Comparison of ENCODE assay signal across 17 cellular contexts in genomic region chr16:1458336-1458976, GRCh38. TPM values are rescaled to one million over a fixed set of nuclear protein-coding genes. Genes with fewer than 3 reads are reported as not detected.
A peak's percentile ranks its signal among the peaks of the same experiment; 100 is the strongest.
DNase-seq lines count a peak whose midpoint lies in the region; ATAC-seq, FAIRE-seq and TF ChIP-seq lines count a peak whose summit lies in the region.
"Had no signal": no experiment of that assay in that cellular context is flagged by ENCODE, and none has a peak within 500 bp of the region (broad histone marks: within the 10 kb centered on the region; RNA-seq: fewer than 3 reads in every experiment).

No MANE protein-coding gene starts in this region.

- H3K36me3 ChIP-seq in astrocyte (ENCODE audit: insufficient read depth, low read length) (no peaks in the 10 kb centered on the region), spleen (peaks cover 0 to 94% (median 65%) of the 10 kb centered on the region in 6 donors), HepG2 (replicated peaks in 1 of 2; ENCODE audit: control insufficient read depth in 1 of 2, insufficient read depth in 2 of 2, low read length in 2 of 2) (peaks cover 15 to 30% of the 10 kb centered on the region in 2 experiments; a peak in 4 of 5 replicates)

- intact Hi-C loops in spleen (cut with DNase I; ENCODE audit: low total_unique reads) (no loop called here), HepG2 (cut with micrococcal nuclease; ENCODE audit: unreplicated experiment) (no loop called here)

- no peaks in the 10 kb centered on the region for H3K27me3 Mint-ChIP-seq in astrocyte (ENCODE audit: low read depth, unreplicated experiment)
- no peaks in the 10 kb centered on the region for H3K27me3 Mint-ChIP-seq in naive thymus-derived CD8-positive, alpha-beta T cell
- no peaks in the 10 kb centered on the region for H3K27me3 Mint-ChIP-seq in WTC11 (ENCODE audit: low read depth)

- no peak overlapping the region for H3K9ac ChIP-seq in astrocyte (ENCODE audit: low read length)
- H3K9ac ChIP-seq in HepG2 (ENCODE audit: insufficient read depth, low read depth, low read length), result no peak overlapping the region

- H3K4me3 Mint-ChIP-seq in astrocyte (ENCODE audit: unreplicated experiment), result no peak overlapping the region
- no peak overlapping the region for H3K4me3 Mint-ChIP-seq in naive thymus-derived CD8-positive, alpha-beta T cell
- no peak overlapping the region for H3K4me3 Mint-ChIP-seq in WTC11

- DNase-seq in activated CD4-positive, alpha-beta T cell treated with anti-CD3 and anti-CD28 coated beads for 48 hours, result peak; percentile 66
- DNase-seq in activated CD4-positive, alpha-beta T cell treated with anti-CD3 and anti-CD28 coated beads, Interleukin-2, amount 50 U/mL, for 1 hour, result no peak
- no peak for DNase-seq in GM12891 (ENCODE audit: insufficient read length, low spot score)
- DNase-seq in astrocyte (ENCODE audit: low read depth), result no peak
- no peak for DNase-seq in spleen
- DNase-seq in naive thymus-derived CD8-positive, alpha-beta T cell, result no peak
- DNase-seq in HepG2 (ENCODE audit: low spot score), result no peak
- no peak for DNase-seq in WTC11 (ENCODE audit: low spot score)
- DNase-seq: activated CD4-positive, alpha-beta T cell treated with anti-CD3 and anti-CD28 coated beads, Interleukin-2, amount 50 U/mL, for 4 hours; adrenal gland; DMS 273 treated with DMSO at 0.1 percent for 48 hours; NCI-H2107; upper lobe of right lung had no signal

- FAIRE-seq in GM12891 (lab: Jason Lieb, UNC) (peak; percentile 88), astrocyte (lab: Jason Lieb, UNC) (no peak), HepG2 (lab: Jason Lieb, UNC) (no peak)
- FAIRE-seq: A204.1, islet of Langerhans had no signal

- TF ChIP-seq POLR2A in GM12891 (IDR thresholded peaks at IDR 0.05; ENCODE audit: low read depth, low read length), result no peak
- TF ChIP-seq POLR2A in spleen (IDR thresholded peaks at IDR 0.05), result no peak
- no peak for TF ChIP-seq POLR2A in HepG2 (IDR thresholded peaks at IDR 0.05; ENCODE audit: insufficient read depth in 1 of 2, low read depth in 2 of 2, low read length in 2 of 2)

- H3K79me2 ChIP-seq in astrocyte (ENCODE audit: insufficient read depth, low read length) (no peaks in the 10 kb centered on the region), HepG2 (ENCODE audit: insufficient read depth, low read length) (no peaks in the 10 kb centered on the region)

- no peak for TF ChIP-seq RAD21 in HepG2 (CRISPR knock-in tag; IDR thresholded peaks at IDR 0.05)

- H3K4me3 ChIP-seq in astrocyte (ENCODE audit: insufficient read depth, low read depth, low read length), result no peak overlapping the region
- H3K4me3 ChIP-seq in spleen, result peak overlapping the region in 1 of 8 donors; percentile 13
- H3K4me3 ChIP-seq in HepG2 (replicated peaks in 1 of 3; ENCODE audit: insufficient read depth in 1 of 3, low read depth in 2 of 3, low read length in 3 of 3), result no peak overlapping the region
- H3K4me3 ChIP-seq: adrenal gland, gastroesophageal sphincter, upper lobe of right lung had no signal

- TF ChIP-seq CTCF in astrocyte (IDR thresholded peaks at IDR 0.05; ENCODE audit: insufficient read depth, low read depth, low read length), result no peak
- TF ChIP-seq CTCF in spleen (IDR thresholded peaks at IDR 0.05 in 8 of 11, conservative IDR thresholded peaks at IDR 0.05 in 3 of 11), result no peak
- TF ChIP-seq CTCF in HepG2 (CRISPR knock-in tag; IDR thresholded peaks at IDR 0.05), result no peak
- TF ChIP-seq CTCF in WTC11 (IDR thresholded peaks at IDR 0.05), result no peak

- H2AFZ ChIP-seq in astrocyte (ENCODE audit: low read depth, low read length) (no peak overlapping the region), HepG2 (ENCODE audit: low read length) (no peak overlapping the region)

- no peak for TF ChIP-seq EP300 in HepG2 (IDR thresholded peaks at IDR 0.05; ENCODE audit: low read depth in 2 of 2, low read length in 2 of 2)
- no peak for TF ChIP-seq EP300 in HepG2 (CRISPR knock-in tag; IDR thresholded peaks at IDR 0.05; ENCODE audit: borderline replicate concordance)

- in situ Hi-C loops in HepG2 (cut with HindIII; ENCODE audit: extremely low pct_ligation_motif_present, low pct_unique_long_range_greater_than_20kb), result no loop called here

- CTCF ChIA-PET in HepG2 (lab: Yijun Ruan, JAX; ENCODE audit: low intra/inter-chr PET ratio, low total read pairs) (no interaction called here), WTC11 (lab: Charles Lee) (interaction anchor here (1.3 kb wide), 1 partner anchor 247 kb away, joined by 3 read pairs; no protein-coding TSS in a partner anchor)

- POLR2A ChIA-PET in naive thymus-derived CD8-positive, alpha-beta T cell (lab: Charles Lee), result no interaction called here
- POLR2A ChIA-PET in HepG2 (lab: Yijun Ruan, JAX) (no interaction called here), WTC11 (lab: Charles Lee) (no interaction called here)

- H3K4me1 ChIP-seq in astrocyte (ENCODE audit: insufficient read depth, low read length), result no peaks in the 10 kb centered on the region
- peaks cover 0 to 23% (median 12%) of the 10 kb centered on the region in 6 donors for H3K4me1 ChIP-seq in spleen
- no peaks in the 10 kb centered on the region for H3K4me1 ChIP-seq in HepG2 (ENCODE audit: insufficient read depth, low read length)
- H3K4me1 ChIP-seq: gastroesophageal sphincter, upper lobe of right lung had no signal

- no peak for ATAC-seq in naive thymus-derived CD8-positive, alpha-beta T cell
- no peak for ATAC-seq in HepG2
- ATAC-seq in WTC11, result no peak
- ATAC-seq: gastroesophageal sphincter, upper lobe of right lung had no signal

- WGBS in spleen, 5 donors, result 79 to 87% (median 83%) methylated on average over 23 to 26 of the region's 26 CpGs
- 95% methylated on average over 15 of the region's 26 CpGs for WGBS in HepG2 (ENCODE audit: low lambda C conversion rate)

- H3K36me3 Mint-ChIP-seq in astrocyte (ENCODE audit: low read depth, unreplicated experiment) (peaks cover 10% of the 10 kb centered on the region), WTC11 (no peaks in the 10 kb centered on the region)
- peaks cover 0 to 52% (median 3%) of the 10 kb centered on the region in 3 donors for H3K36me3 Mint-ChIP-seq in naive thymus-derived CD8-positive, alpha-beta T cell

- H3K27ac ChIP-seq in astrocyte (ENCODE audit: low read depth, low read length), result no peak overlapping the region
- peak overlapping the region in 6 of 8 donors; percentile 22 to 69 (median 58) for H3K27ac ChIP-seq in spleen
- H3K27ac ChIP-seq in HepG2 (ENCODE audit: extremely low read length, insufficient read depth, low read length), result no peak overlapping the region
- H3K27ac ChIP-seq: adrenal gland, gastroesophageal sphincter, upper lobe of right lung had no signal

- no TSS peak for BruUV-seq in HepG2 (replicated peaks; lab: Mats Ljungman, UMichigan)

- H3K27me3 ChIP-seq in astrocyte (ENCODE audit: insufficient read depth, low read length) (no peaks in the 10 kb centered on the region), spleen (replicated peaks in 1 of 7) (no peaks in the 10 kb centered on the region), HepG2 (ENCODE audit: control insufficient read depth in 1 of 2, insufficient read depth in 2 of 2, low read length in 2 of 2) (no peaks in the 10 kb centered on the region)
- H3K27me3 ChIP-seq: adrenal gland, gastroesophageal sphincter, upper lobe of right lung had no signal

- no peaks in the 10 kb centered on the region for H3K9me3 Mint-ChIP-seq in astrocyte (ENCODE audit: unreplicated experiment)
- H3K9me3 Mint-ChIP-seq in naive thymus-derived CD8-positive, alpha-beta T cell, result no peaks in the 10 kb centered on the region
- no peaks in the 10 kb centered on the region for H3K9me3 Mint-ChIP-seq in WTC11

- H3K27ac Mint-ChIP-seq in astrocyte (ENCODE audit: unreplicated experiment), result peak overlapping the region; percentile 58
- H3K27ac Mint-ChIP-seq in naive thymus-derived CD8-positive, alpha-beta T cell, result peak overlapping the region in 3 of 10 donors; percentile 20 to 35 (median 29)
- no peak overlapping the region for H3K27ac Mint-ChIP-seq in WTC11

- H3K9me3 ChIP-seq in astrocyte (ENCODE audit: insufficient read depth, low read depth, low read length) (no peaks in the 10 kb centered on the region), spleen (no peaks in the 10 kb centered on the region), HepG2 (ENCODE audit: low read length) (no peaks in the 10 kb centered on the region)
- H3K9me3 ChIP-seq: adrenal gland, gastroesophageal sphincter, upper lobe of right lung had no signal

- H3K4me2 ChIP-seq in astrocyte (ENCODE audit: low read length) (no peak overlapping the region), HepG2 (ENCODE audit: low read depth, low read length) (no peak overlapping the region)

- H4K20me1 ChIP-seq in astrocyte (ENCODE audit: insufficient read depth, low read length), result peaks cover 8% of the 10 kb centered on the region
- H4K20me1 ChIP-seq in HepG2 (ENCODE audit: insufficient read depth, low read length), result no peaks in the 10 kb centered on the region

- H3K4me1 Mint-ChIP-seq in astrocyte (ENCODE audit: low read depth, unreplicated experiment) (no peaks in the 10 kb centered on the region), WTC11 (no peaks in the 10 kb centered on the region)
- peaks cover 0 to 7% (median under 1%) of the 10 kb centered on the region in 4 donors for H3K4me1 Mint-ChIP-seq in naive thymus-derived CD8-positive, alpha-beta T cell

RNA-seq across cellular contexts. Expression of gene CCDC154, which starts 14.1 kb away (rescaled TPM):
- polyA plus RNA-seq in GM12891 (2012; ENCODE audit: low read depth, missing spikeins), result 0.60 TPM
- 1.4 and 1.5 TPM in 2 replicates for total RNA-seq in astrocyte
- total RNA-seq in spleen, result 1 to 10 TPM; 1.6 to 6.4 (median 3.8) TPM
- 10 to 100 TPM in 2 of 3 donors, 1 to 10 TPM in 1; 8.3 to 18.2 (median 10.8) TPM for polyA plus RNA-seq in spleen
- total RNA-seq in naive thymus-derived CD8-positive, alpha-beta T cell, result 10 to 100 TPM; 14.0 to 15.5 TPM
- polyA plus RNA-seq in naive thymus-derived CD8-positive, alpha-beta T cell, result not detected
- 1.5 and 1.8 TPM in 2 replicates for total RNA-seq in HepG2 (2016; rRNA removed; fragmentation: Illumina TruSeq; extraction: Trizol)
- 0.61 and 0.79 TPM in 2 replicates for total RNA-seq in HepG2 (2016; cell fraction: cytosol; rRNA removed; fragmentation: Illumina TruSeq; extraction: Trizol; ENCODE audit: low read depth)
- total RNA-seq in HepG2 (2016; cell fraction: insoluble cytoplasmic fraction; rRNA removed; fragmentation: Illumina TruSeq; extraction: Trizol), result 1.4 and 1.7 TPM in 2 replicates
- total RNA-seq in HepG2 (2016; cell fraction: membrane; rRNA removed; fragmentation: Illumina TruSeq; extraction: Trizol), result 0.83 and 1.1 TPM in 2 replicates
- 0.31 TPM in 1 of 2 replicates, not detected in the other for total RNA-seq in HepG2 (2016; cell fraction: nucleus; rRNA removed; fragmentation: Illumina TruSeq; extraction: Trizol)
- 0.84 and 0.92 TPM in 2 replicates for polyA plus RNA-seq in HepG2 (2011; rRNA removed)
- polyA plus RNA-seq in HepG2 (2011; cell fraction: cytosol; rRNA removed), result 0.24 and 0.56 TPM in 2 replicates
- polyA plus RNA-seq in HepG2 (2011; cell fraction: nucleus; rRNA removed), result 2.1 and 2.4 TPM in 2 replicates
- 0.48 and 1.2 TPM in 2 replicates for polyA plus RNA-seq in HepG2 (2012)
- 0.92 and 1.0 TPM in 2 replicates for polyA plus RNA-seq in HepG2 (2016; cell fraction: cytosol; fragmentation: Illumina TruSeq; extraction: Trizol; ENCODE audit: low read depth)
- polyA plus RNA-seq in HepG2 (2016; cell fraction: insoluble cytoplasmic fraction; fragmentation: Illumina TruSeq; extraction: Trizol; ENCODE audit: low read depth), result 0.65 and 1.6 TPM in 2 replicates
- 0.45 and 0.71 TPM in 2 replicates for polyA plus RNA-seq in HepG2 (2016; cell fraction: membrane; fragmentation: Illumina TruSeq; extraction: Trizol; ENCODE audit: low read depth)
- polyA plus RNA-seq in HepG2 (2016; cell fraction: nucleus; fragmentation: Illumina TruSeq; extraction: Trizol; ENCODE audit: insufficient read depth, low read depth), result 2.3 and 3.5 TPM in 2 replicates
- polyA minus RNA-seq in HepG2 (2011; rRNA and poly(A)+ RNA removed; ENCODE audit: low replicate concordance), result not detected in 2 replicates
- polyA minus RNA-seq in HepG2 (2011; cell fraction: cytosol; rRNA and poly(A)+ RNA removed), result not detected in 2 replicates
- 0.12 and 0.26 TPM in 2 replicates for polyA minus RNA-seq in HepG2 (2011; cell fraction: nucleus; rRNA and poly(A)+ RNA removed)
- 0.46 to 1.2 TPM (median 1.1 TPM) in 3 replicates for total RNA-seq in WTC11 (2021)
- total RNA-seq: gastroesophageal sphincter had no signal

RNA-seq across cellular contexts. Expression of gene CLCN7, which starts 16.4 kb away (rescaled TPM):
- 26.4 TPM for polyA plus RNA-seq in GM12891 (2012; ENCODE audit: low read depth, missing spikeins)
- 66.7 and 67.2 TPM in 2 replicates for total RNA-seq in astrocyte
- 100 to 1,000 TPM in 6 of 7 donors, 10 to 100 TPM in 1; 76.5 to 146 (median 127) TPM for total RNA-seq in spleen
- polyA plus RNA-seq in spleen, result 100 to 1,000 TPM in 1 of 3 donors, 10 to 100 TPM in 2; 43.2 to 117 (median 59.6) TPM
- total RNA-seq in naive thymus-derived CD8-positive, alpha-beta T cell, result 100 to 1,000 TPM; 112 to 116 TPM
- 10 to 100 TPM; 18.7 to 34.7 (median 24.2) TPM for polyA plus RNA-seq in naive thymus-derived CD8-positive, alpha-beta T cell
- 9.8 and 25.1 TPM in 2 replicates for total RNA-seq in HepG2 (2016; rRNA removed; fragmentation: Illumina TruSeq; extraction: Trizol)
- total RNA-seq in HepG2 (2016; cell fraction: cytosol; rRNA removed; fragmentation: Illumina TruSeq; extraction: Trizol; ENCODE audit: low read depth), result 8.5 and 9.5 TPM in 2 replicates
- total RNA-seq in HepG2 (2016; cell fraction: insoluble cytoplasmic fraction; rRNA removed; fragmentation: Illumina TruSeq; extraction: Trizol), result 6.2 and 24.1 TPM in 2 replicates
- total RNA-seq in HepG2 (2016; cell fraction: membrane; rRNA removed; fragmentation: Illumina TruSeq; extraction: Trizol), result 6.7 and 7.5 TPM in 2 replicates
- total RNA-seq in HepG2 (2016; cell fraction: nucleus; rRNA removed; fragmentation: Illumina TruSeq; extraction: Trizol), result 22.9 and 27.4 TPM in 2 replicates
- polyA plus RNA-seq in HepG2 (2011; rRNA removed), result 24.6 and 33.6 TPM in 2 replicates
- polyA plus RNA-seq in HepG2 (2011; cell fraction: cytosol; rRNA removed), result 11.6 and 26.3 TPM in 2 replicates
- polyA plus RNA-seq in HepG2 (2011; cell fraction: nucleus; rRNA removed), result 413 and 489 TPM in 2 replicates
- polyA plus RNA-seq in HepG2 (2012), result 30.8 and 56.7 TPM in 2 replicates
- 1.7 and 1.8 TPM in 2 replicates for polyA plus RNA-seq in HepG2 (2016; cell fraction: cytosol; fragmentation: Illumina TruSeq; extraction: Trizol; ENCODE audit: low read depth)
- polyA plus RNA-seq in HepG2 (2016; cell fraction: insoluble cytoplasmic fraction; fragmentation: Illumina TruSeq; extraction: Trizol; ENCODE audit: low read depth), result 6.7 and 9.1 TPM in 2 replicates
- 3.8 and 6.1 TPM in 2 replicates for polyA plus RNA-seq in HepG2 (2016; cell fraction: membrane; fragmentation: Illumina TruSeq; extraction: Trizol; ENCODE audit: low read depth)
- 78.0 and 79.0 TPM in 2 replicates for polyA plus RNA-seq in HepG2 (2016; cell fraction: nucleus; fragmentation: Illumina TruSeq; extraction: Trizol; ENCODE audit: insufficient read depth, low read depth)
- polyA minus RNA-seq in HepG2 (2011; rRNA and poly(A)+ RNA removed; ENCODE audit: low replicate concordance), result 47.8 and 83.3 TPM in 2 replicates
- polyA minus RNA-seq in HepG2 (2011; cell fraction: cytosol; rRNA and poly(A)+ RNA removed), result 15.7 and 20.3 TPM in 2 replicates
- 46.9 and 49.4 TPM in 2 replicates for polyA minus RNA-seq in HepG2 (2011; cell fraction: nucleus; rRNA and poly(A)+ RNA removed)
- total RNA-seq in WTC11 (2021), result 80.6 to 94.1 TPM (median 90.0 TPM) in 3 replicates

RNA-seq across cellular contexts. Expression of gene PERCC1, which starts 27.6 kb away (rescaled TPM):
- not detected for polyA plus RNA-seq in GM12891 (2012; ENCODE audit: low read depth, missing spikeins)
- total RNA-seq in astrocyte, result not detected in 2 replicates
- total RNA-seq in spleen, result 1 to 10 TPM in 1 of 7 donors, under 1 TPM in 1, not detected in 5; 0.73 to 1.3 TPM
- under 1 TPM in 1 of 3 donors, not detected in 2; 0.11 TPM for polyA plus RNA-seq in spleen
- total RNA-seq in naive thymus-derived CD8-positive, alpha-beta T cell, result 1 to 10 TPM; 2.3 to 2.7 TPM
- under 1 TPM in 1 of 3 donors, not detected in 2; 0.19 TPM for polyA plus RNA-seq in naive thymus-derived CD8-positive, alpha-beta T cell
- total RNA-seq in HepG2 (2016; rRNA removed; fragmentation: Illumina TruSeq; extraction: Trizol), result 0.15 TPM in 1 of 2 replicates, not detected in the other
- total RNA-seq in HepG2 (2016; cell fraction: cytosol; rRNA removed; fragmentation: Illumina TruSeq; extraction: Trizol; ENCODE audit: low read depth), result not detected in 2 replicates
- total RNA-seq in HepG2 (2016; cell fraction: insoluble cytoplasmic fraction; rRNA removed; fragmentation: Illumina TruSeq; extraction: Trizol), result 0.13 TPM in 1 of 2 replicates, not detected in the other
- not detected in 2 replicates for total RNA-seq in HepG2 (2016; cell fraction: membrane; rRNA removed; fragmentation: Illumina TruSeq; extraction: Trizol)
- not detected in 2 replicates for total RNA-seq in HepG2 (2016; cell fraction: nucleus; rRNA removed; fragmentation: Illumina TruSeq; extraction: Trizol)
- not detected in 2 replicates for polyA plus RNA-seq in HepG2 (2011; rRNA removed)
- polyA plus RNA-seq in HepG2 (2011; cell fraction: cytosol; rRNA removed), result not detected in 2 replicates
- not detected in 2 replicates for polyA plus RNA-seq in HepG2 (2011; cell fraction: nucleus; rRNA removed)
- polyA plus RNA-seq in HepG2 (2012), result not detected in 2 replicates
- polyA plus RNA-seq in HepG2 (2016; cell fraction: cytosol; fragmentation: Illumina TruSeq; extraction: Trizol; ENCODE audit: low read depth), result not detected in 2 replicates
- polyA plus RNA-seq in HepG2 (2016; cell fraction: insoluble cytoplasmic fraction; fragmentation: Illumina TruSeq; extraction: Trizol; ENCODE audit: low read depth), result not detected in 2 replicates
- polyA plus RNA-seq in HepG2 (2016; cell fraction: membrane; fragmentation: Illumina TruSeq; extraction: Trizol; ENCODE audit: low read depth), result not detected in 2 replicates
- not detected in 2 replicates for polyA plus RNA-seq in HepG2 (2016; cell fraction: nucleus; fragmentation: Illumina TruSeq; extraction: Trizol; ENCODE audit: insufficient read depth, low read depth)
- not detected in 2 replicates for polyA minus RNA-seq in HepG2 (2011; rRNA and poly(A)+ RNA removed; ENCODE audit: low replicate concordance)
- not detected in 2 replicates for polyA minus RNA-seq in HepG2 (2011; cell fraction: cytosol; rRNA and poly(A)+ RNA removed)
- polyA minus RNA-seq in HepG2 (2011; cell fraction: nucleus; rRNA and poly(A)+ RNA removed), result not detected in 2 replicates
- not detected in 3 replicates for total RNA-seq in WTC11 (2021)
- total RNA-seq: dermis microvascular lymphatic vessel endothelial cell, upper lobe of right lung had no signal
- polyA plus RNA-seq: adrenal gland had no signal

RNA-seq across cellular contexts. Expression of gene PTX4, which starts 30.3 kb away (rescaled TPM):
- polyA plus RNA-seq in GM12891 (2012; ENCODE audit: low read depth, missing spikeins), result not detected
- total RNA-seq in astrocyte (not detected in 2 replicates), spleen (under 1 TPM in 5 of 7 donors, not detected in 2; 0.23 to 0.85 (median 0.60) TPM), HepG2 (2016; rRNA removed; fragmentation: Illumina TruSeq; extraction: Trizol) (not detected in 2 replicates), WTC11 (2021) (0.16 to 0.26 TPM (median 0.18 TPM) in 3 replicates)
- polyA plus RNA-seq in spleen (under 1 TPM in 2 of 3 donors, not detected in 1; 0.03 to 0.19 TPM), HepG2 (2011; rRNA removed) (0.04 TPM in 1 of 2 replicates, not detected in the other)
- not detected for total RNA-seq in naive thymus-derived CD8-positive, alpha-beta T cell
- polyA plus RNA-seq in naive thymus-derived CD8-positive, alpha-beta T cell, result not detected
- total RNA-seq in HepG2 (2016; cell fraction: cytosol; rRNA removed; fragmentation: Illumina TruSeq; extraction: Trizol; ENCODE audit: low read depth), result not detected in 2 replicates
- not detected in 2 replicates for total RNA-seq in HepG2 (2016; cell fraction: insoluble cytoplasmic fraction; rRNA removed; fragmentation: Illumina TruSeq; extraction: Trizol)
- not detected in 2 replicates for total RNA-seq in HepG2 (2016; cell fraction: membrane; rRNA removed; fragmentation: Illumina TruSeq; extraction: Trizol)
- total RNA-seq in HepG2 (2016; cell fraction: nucleus; rRNA removed; fragmentation: Illumina TruSeq; extraction: Trizol), result not detected in 2 replicates
- polyA plus RNA-seq in HepG2 (2011; cell fraction: cytosol; rRNA removed), result 0.04 TPM in 1 of 2 replicates, not detected in the other
- polyA plus RNA-seq in HepG2 (2011; cell fraction: nucleus; rRNA removed), result not detected in 2 replicates
- not detected in 2 replicates for polyA plus RNA-seq in HepG2 (2012)
- not detected in 2 replicates for polyA plus RNA-seq in HepG2 (2016; cell fraction: cytosol; fragmentation: Illumina TruSeq; extraction: Trizol; ENCODE audit: low read depth)
- not detected in 2 replicates for polyA plus RNA-seq in HepG2 (2016; cell fraction: insoluble cytoplasmic fraction; fragmentation: Illumina TruSeq; extraction: Trizol; ENCODE audit: low read depth)
- not detected in 2 replicates for polyA plus RNA-seq in HepG2 (2016; cell fraction: membrane; fragmentation: Illumina TruSeq; extraction: Trizol; ENCODE audit: low read depth)
- not detected in 2 replicates for polyA plus RNA-seq in HepG2 (2016; cell fraction: nucleus; fragmentation: Illumina TruSeq; extraction: Trizol; ENCODE audit: insufficient read depth, low read depth)
- not detected in 2 replicates for polyA minus RNA-seq in HepG2 (2011; rRNA and poly(A)+ RNA removed; ENCODE audit: low replicate concordance)
- polyA minus RNA-seq in HepG2 (2011; cell fraction: cytosol; rRNA and poly(A)+ RNA removed), result not detected in 2 replicates
- polyA minus RNA-seq in HepG2 (2011; cell fraction: nucleus; rRNA and poly(A)+ RNA removed), result not detected in 2 replicates
- total RNA-seq: upper lobe of right lung had no signal

RNA-seq across cellular contexts. Expression of gene TELO2, which starts 34.7 kb away (rescaled TPM):
- polyA plus RNA-seq in GM12891 (2012; ENCODE audit: low read depth, missing spikeins), result 22.3 TPM
- total RNA-seq in astrocyte (21.1 and 22.0 TPM in 2 replicates), spleen (10 to 100 TPM; 28.5 to 64.2 (median 44.0) TPM), HepG2 (2016; rRNA removed; fragmentation: Illumina TruSeq; extraction: Trizol) (8.9 and 17.9 TPM in 2 replicates), WTC11 (2021) (67.8 to 86.7 TPM (median 71.6 TPM) in 3 replicates)
- polyA plus RNA-seq in spleen (100 to 1,000 TPM in 1 of 3 donors, 10 to 100 TPM in 2; 60.3 to 110 (median 83.5) TPM), HepG2 (2011; rRNA removed) (10.1 and 12.5 TPM in 2 replicates)
- 10 to 100 TPM; 42.6 to 51.5 TPM for total RNA-seq in naive thymus-derived CD8-positive, alpha-beta T cell
- polyA plus RNA-seq in naive thymus-derived CD8-positive, alpha-beta T cell, result 10 to 100 TPM in 2 of 3 donors, 1 to 10 TPM in 1; 9.8 to 18.1 (median 14.9) TPM
- 4.6 and 5.6 TPM in 2 replicates for total RNA-seq in HepG2 (2016; cell fraction: cytosol; rRNA removed; fragmentation: Illumina TruSeq; extraction: Trizol; ENCODE audit: low read depth)
- 8.4 and 19.3 TPM in 2 replicates for total RNA-seq in HepG2 (2016; cell fraction: insoluble cytoplasmic fraction; rRNA removed; fragmentation: Illumina TruSeq; extraction: Trizol)
- 5.9 and 7.0 TPM in 2 replicates for total RNA-seq in HepG2 (2016; cell fraction: membrane; rRNA removed; fragmentation: Illumina TruSeq; extraction: Trizol)
- total RNA-seq in HepG2 (2016; cell fraction: nucleus; rRNA removed; fragmentation: Illumina TruSeq; extraction: Trizol), result 21.0 and 26.7 TPM in 2 replicates
- polyA plus RNA-seq in HepG2 (2011; cell fraction: cytosol; rRNA removed), result 4.0 and 7.4 TPM in 2 replicates
- 188 and 244 TPM in 2 replicates for polyA plus RNA-seq in HepG2 (2011; cell fraction: nucleus; rRNA removed)
- 11.3 and 13.8 TPM in 2 replicates for polyA plus RNA-seq in HepG2 (2012)
- polyA plus RNA-seq in HepG2 (2016; cell fraction: cytosol; fragmentation: Illumina TruSeq; extraction: Trizol; ENCODE audit: low read depth), result 1.7 and 2.3 TPM in 2 replicates
- polyA plus RNA-seq in HepG2 (2016; cell fraction: insoluble cytoplasmic fraction; fragmentation: Illumina TruSeq; extraction: Trizol; ENCODE audit: low read depth), result 9.6 and 13.7 TPM in 2 replicates
- 2.9 and 3.2 TPM in 2 replicates for polyA plus RNA-seq in HepG2 (2016; cell fraction: membrane; fragmentation: Illumina TruSeq; extraction: Trizol; ENCODE audit: low read depth)
- 87.0 and 87.4 TPM in 2 replicates for polyA plus RNA-seq in HepG2 (2016; cell fraction: nucleus; fragmentation: Illumina TruSeq; extraction: Trizol; ENCODE audit: insufficient read depth, low read depth)
- 11.5 and 12.7 TPM in 2 replicates for polyA minus RNA-seq in HepG2 (2011; rRNA and poly(A)+ RNA removed; ENCODE audit: low replicate concordance)
- 6.3 and 9.0 TPM in 2 replicates for polyA minus RNA-seq in HepG2 (2011; cell fraction: cytosol; rRNA and poly(A)+ RNA removed)
- 18.6 and 19.7 TPM in 2 replicates for polyA minus RNA-seq in HepG2 (2011; cell fraction: nucleus; rRNA and poly(A)+ RNA removed)

Comparison
In these comparisons a context has a peak if more than half of its experiments do, and no peak if none do; other contexts are left out.
1. H3K27ac ChIP-seq: peak in spleen (6 of 8); none in astrocyte (single experiment) and HepG2 (single experiment).